28 cellular contexts compared by ENCODE assay signal in genomic region chr2:133967326-133967725, GRCh38.
"Had no signal": no experiment of that assay in that cellular context is flagged by ENCODE, and none has a peak within 500 bp of the region (broad histone marks: within the 10 kb centered on the region; RNA-seq: fewer than 3 reads in every experiment).

No MANE protein-coding gene starts in this region.

- H2AFZ ChIP-seq: parathyroid adenoma had no signal

- H3K9me3 Mint-ChIP-seq: naive thymus-derived CD8-positive, alpha-beta T cell; natural killer cell treated with Interleukin-12 subunit alpha and Interleukin-12 subunit beta and Interleukin-15 and Interleukin-18, amount 100 ng/mL, for 72 hours; neural crest cell; stimulated activated effector memory CD8-positive, alpha-beta T cell treated with anti-CD3 and anti-CD28 coated beads, Interleukin-12 subunit alpha, Interleukin-12 subunit beta, amount 100 ng/mL, for 72 hours; type B pancreatic cell had no signal

- H3K27ac Mint-ChIP-seq: naive thymus-derived CD8-positive, alpha-beta T cell; natural killer cell treated with Interleukin-12 subunit alpha and Interleukin-12 subunit beta and Interleukin-15 and Interleukin-18, amount 100 ng/mL, for 72 hours; nephron progenitor cell; progenitor cell of endocrine pancreas; stimulated activated effector memory CD8-positive, alpha-beta T cell treated with anti-CD3 and anti-CD28 coated beads, Interleukin-12 subunit alpha, Interleukin-12 subunit beta, amount 100 ng/mL, for 72 hours; stimulated activated naive B cell treated with anti-CD40 and anti-IgM and Interleukin-4, amounts not matched to agents 10 μg/mL and 1 μg/mL and 100 μg/mL, for 72 hours; type B pancreatic cell had no signal

- H3K36me3 ChIP-seq: ovary, right lobe of liver, sigmoid colon, stomach, tibial artery, transverse colon, upper lobe of right lung, uterus had no signal

- H3K4me3 ChIP-seq: ovary, psoas muscle, right lobe of liver, sigmoid colon, stomach, tibial artery, transverse colon, upper lobe of right lung, uterus had no signal

- DNase-seq: naive B cell; naive thymus-derived CD8-positive, alpha-beta T cell; nephron progenitor cell; occipital lobe; ovary; posterior cingulate gyrus; psoas muscle; right cardiac atrium; right lobe of liver; sigmoid colon; small intestine; stimulated activated CD4-positive, alpha-beta T cell treated with anti-CD3 and anti-CD28 coated beads, Interleukin-15, amount 100 ng/mL, for 24 hours; stimulated activated CD4-positive, alpha-beta T cell treated with anti-CD3 and anti-CD28 coated beads, Interleukin-2, amount 100 ng/mL, for 24 hours; stimulated activated CD4-positive, alpha-beta T cell treated with anti-CD3 and anti-CD28 coated beads, Interleukin-2, amount 100 ng/mL, for 48 hours; stimulated activated CD4-positive, alpha-beta T cell treated with anti-CD3 and anti-CD28 coated beads, Interleukin-4, amount 100 ng/mL, for 24 hours; stimulated activated naive B cell treated with anti-CD40 and anti-IgM and Interleukin-4, amounts not matched to agents 10 μg/mL and 1 μg/mL and 100 μg/mL, for 72 hours; stimulated activated naive CD4-positive, alpha-beta T cell treated with Interleukin-2 at 50 U/mL for 16 hours; stomach; tibial artery; transverse colon; upper lobe of right lung; uterus had no signal

- H3K79me2 ChIP-seq: parathyroid adenoma had no signal

- H3K27me3 ChIP-seq: ovary, right lobe of liver, sigmoid colon, stomach, transverse colon, upper lobe of right lung, uterus had no signal

- H3K4me1 ChIP-seq: parathyroid adenoma, psoas muscle, right lobe of liver, sigmoid colon, stomach, transverse colon, upper lobe of right lung, uterus had no signal

- H3K9me3 ChIP-seq: ovary, psoas muscle, right lobe of liver, sigmoid colon, stomach, tibial artery, transverse colon, upper lobe of right lung, uterus had no signal

- ATAC-seq: naive thymus-derived CD8-positive, alpha-beta T cell; natural killer cell treated with Interleukin-12 subunit alpha and Interleukin-12 subunit beta and Interleukin-15 and Interleukin-18, amount 100 ng/mL, for 72 hours; psoas muscle; right cardiac atrium; right lobe of liver; stimulated activated effector memory CD8-positive, alpha-beta T cell treated with anti-CD3 and anti-CD28 coated beads, Interleukin-12 subunit alpha, Interleukin-12 subunit beta, amount 100 ng/mL, for 72 hours; stimulated activated naive B cell treated with anti-CD40 and anti-IgM and Interleukin-4, amounts not matched to agents 10 μg/mL and 1 μg/mL and 100 μg/mL, for 72 hours; upper lobe of right lung had no signal

- H3K27ac ChIP-seq: ovary, parathyroid adenoma, psoas muscle, right lobe of liver, sigmoid colon, stomach, tibial artery, transverse colon, upper lobe of right lung, uterus had no signal

- H3K9ac ChIP-seq: parathyroid adenoma had no signal

- H3K4me1 Mint-ChIP-seq: nephron progenitor cell; neural crest cell; stimulated activated effector memory CD8-positive, alpha-beta T cell treated with anti-CD3 and anti-CD28 coated beads, Interleukin-12 subunit alpha, Interleukin-12 subunit beta, amount 100 ng/mL, for 72 hours had no signal

- H3K4me3 Mint-ChIP-seq: naive B cell; naive thymus-derived CD8-positive, alpha-beta T cell; natural killer cell treated with Interleukin-12 subunit alpha and Interleukin-12 subunit beta and Interleukin-15 and Interleukin-18, amount 100 ng/mL, for 72 hours; nephron progenitor cell; neural crest cell; stimulated activated effector memory CD8-positive, alpha-beta T cell treated with anti-CD3 and anti-CD28 coated beads, Interleukin-12 subunit alpha, Interleukin-12 subunit beta, amount 100 ng/mL, for 72 hours; type B pancreatic cell had no signal
